Comparison of ENCODE assay signal across 8 cellular contexts in genomic region chr5:78221964-78222451, GRCh38.
A peak's percentile ranks its signal among the peaks of the same experiment; 100 is the strongest.
DNase-seq lines count a peak whose midpoint lies in the region; ATAC-seq and TF ChIP-seq lines count a peak whose summit lies in the region.

No MANE protein-coding gene starts in this region.

- no TSS peak for BruUV-seq in MCF 10A (replicated peaks; lab: Mats Ljungman, UMichigan)

- no peak overlapping the region for H3K4me3 Mint-ChIP-seq in MCF 10A (ENCODE audit: unreplicated experiment)
- no peak overlapping the region for H3K4me3 Mint-ChIP-seq in progenitor cell of endocrine pancreas (ENCODE audit: low read depth)

- peak; percentile 4 for DNase-seq in MCF 10A (ENCODE audit: unreplicated experiment)
- no peak for DNase-seq in breast epithelium (ENCODE audit: low spot score in 2 of 2)
- DNase-seq in NOMO-1 treated with DMSO at 0.1 percent for 48 hours (lab: John Stamatoyannopoulos, UW; ENCODE audit: unreplicated experiment) = peak; percentile 96
- peak; percentile 13 for DNase-seq in fibroblast of the conjunctiva (ENCODE audit: low read depth)
- no peak for DNase-seq in progenitor cell of endocrine pancreas (ENCODE audit: low spot score, unreplicated experiment)
- DNase-seq in RWPE1 (ENCODE audit: low spot score) = no peak
- no peak for DNase-seq in ascending aorta (ENCODE audit: low spot score in 2 of 2)

- no peak overlapping the region for H3K4me3 ChIP-seq in breast epithelium
- no peak overlapping the region for H3K4me3 ChIP-seq in ascending aorta

- H3K36me3 ChIP-seq in breast epithelium (peaks cover 16% of the 10 kb centered on the region), ascending aorta (peaks cover 9 to 35% of the 10 kb centered on the region in 2 donors)

- no peaks in the 10 kb centered on the region for H3K4me1 ChIP-seq in breast epithelium
- no peaks in the 10 kb centered on the region for H3K4me1 ChIP-seq in ascending aorta

- POLR2A ChIA-PET in MCF 10A (lab: Yijun Ruan, JAX) = no interaction called here
- POLR2A ChIA-PET in RWPE1 (lab: Yijun Ruan, JAX; ENCODE audit: low non-redundant PET) = no interaction called here

- no peak overlapping the region for H3K27ac Mint-ChIP-seq in MCF 10A (ENCODE audit: low read depth, unreplicated experiment)
- no peak overlapping the region for H3K27ac Mint-ChIP-seq in progenitor cell of endocrine pancreas

- H3K27ac ChIP-seq in breast epithelium (no peak overlapping the region), RWPE1 (no peak overlapping the region), ascending aorta (no peak overlapping the region)

- CTCF ChIA-PET in MCF 10A (lab: Yijun Ruan, JAX) = interaction anchor here (0.6 kb wide), 1 partner anchor 1897 kb away, joined by 3 read pairs; no protein-coding TSS in a partner anchor
- CTCF ChIA-PET in RWPE1 (lab: Yijun Ruan, JAX) = interaction anchor here (0.7 kb wide), 1 partner anchor 9 kb away, joined by 3 read pairs; no protein-coding TSS in a partner anchor

- intact Hi-C loops in MCF 10A (cut with micrococcal nuclease) (no loop called here), breast epithelium (cut with DNase I; ENCODE audit: low total_unique reads) (no loop called here), ascending aorta (cut with DNase I) (no loop called here)

- no peaks in the 10 kb centered on the region for H3K27me3 ChIP-seq in breast epithelium
- H3K27me3 ChIP-seq in ascending aorta = no peaks in the 10 kb centered on the region

- H3K9me3 ChIP-seq in breast epithelium (peaks cover 5 to 23% of the 10 kb centered on the region in 2 donors), ascending aorta (peaks cover 0 to 13% of the 10 kb centered on the region in 2 donors)

- H3K9me3 Mint-ChIP-seq in MCF 10A (ENCODE audit: unreplicated experiment) = peaks cover 17% of the 10 kb centered on the region
- peaks cover 9% of the 10 kb centered on the region for H3K9me3 Mint-ChIP-seq in progenitor cell of endocrine pancreas (ENCODE audit: low read depth)

- H3K27me3 Mint-ChIP-seq in MCF 10A (ENCODE audit: insufficient read depth, unreplicated experiment) (no peaks in the 10 kb centered on the region), progenitor cell of endocrine pancreas (no peaks in the 10 kb centered on the region)

- peak; percentile 99 for ATAC-seq in HG02852 (IDR thresholded peaks at IDR 0.05; ENCODE audit: unreplicated experiment)

- TF ChIP-seq CTCF in MCF 10A (IDR thresholded peaks at IDR 0.05; ENCODE audit: unreplicated experiment) (no peak), breast epithelium (IDR thresholded peaks at IDR 0.05) (no peak), progenitor cell of endocrine pancreas (IDR thresholded peaks at IDR 0.05; ENCODE audit: unreplicated experiment) (no peak), RWPE1 (conservative IDR thresholded peaks at IDR 0.05; ENCODE audit: low read depth) (no peak), ascending aorta (IDR thresholded peaks at IDR 0.05) (no peak)

- no peaks in the 10 kb centered on the region for H3K4me1 Mint-ChIP-seq in MCF 10A (ENCODE audit: insufficient read depth, unreplicated experiment)
- H3K4me1 Mint-ChIP-seq in progenitor cell of endocrine pancreas (ENCODE audit: low read depth) = no peaks in the 10 kb centered on the region

- peaks cover 26% of the 10 kb centered on the region for H3K36me3 Mint-ChIP-seq in MCF 10A (ENCODE audit: insufficient read depth, unreplicated experiment)
- peaks cover 27% of the 10 kb centered on the region for H3K36me3 Mint-ChIP-seq in progenitor cell of endocrine pancreas (ENCODE audit: insufficient read depth)

- no peak for TF ChIP-seq POLR2A in breast epithelium (IDR thresholded peaks at IDR 0.05)

Comparison
In these comparisons a context has a peak if more than half of its experiments do, and no peak if none do; other contexts are left out.
1. DNase-seq: peak in MCF 10A (single experiment), NOMO-1 treated with DMSO at 0.1 percent for 48 hours (single experiment) and fibroblast of the conjunctiva (single experiment); none in breast epithelium (0 of 2), progenitor cell of endocrine pancreas (single experiment), RWPE1 (single experiment) and ascending aorta (0 of 2).